ENCODE assay signal across 1 cellular context in the genomic region with DNA sequence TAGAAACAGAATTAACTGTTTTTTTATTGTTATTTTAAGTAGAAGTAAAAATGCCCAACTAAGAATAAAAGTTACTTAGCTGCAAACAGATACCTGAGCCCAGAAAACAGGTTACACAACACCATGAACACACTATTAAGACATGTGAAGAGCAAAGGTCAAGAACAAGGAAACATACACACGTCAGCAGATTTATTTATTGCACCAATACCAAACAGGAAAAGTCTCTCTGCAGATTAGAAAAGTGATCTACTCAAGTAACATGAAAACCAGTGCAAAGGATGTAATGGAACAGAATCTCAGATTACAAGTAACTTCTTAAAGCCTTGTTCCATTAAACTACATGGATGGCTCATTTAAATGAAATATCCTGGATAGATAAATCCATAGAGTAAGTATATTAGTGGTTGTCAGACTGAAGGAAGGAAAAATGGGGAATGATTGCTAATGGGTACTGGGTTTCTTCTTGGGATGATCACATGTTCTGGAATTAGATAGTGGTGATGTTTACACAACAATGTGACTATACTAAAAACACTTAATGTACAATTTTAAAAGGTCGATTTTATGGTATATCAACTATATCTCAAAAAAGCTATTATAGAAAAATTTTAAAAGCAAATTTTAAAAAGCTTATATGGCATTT.
A peak's percentile ranks its signal among the peaks of the same experiment; 100 is the strongest.
TF ChIP-seq lines count a peak whose summit lies in the region.

No MANE protein-coding gene starts in this region.

TF ChIP-seq in HepG2, 621 proteins besides CTCF, POLR2A, EP300 and RAD21 (continued from another document and continues in another):
- peak; percentile 57; the same call in 1 of the 2 replicates for TF ChIP-seq AHDC1 (CRISPR knock-in tag; IDR thresholded peaks at IDR 0.05; ENCODE audit: borderline replicate concordance)
- TF ChIP-seq, protein P1, sequence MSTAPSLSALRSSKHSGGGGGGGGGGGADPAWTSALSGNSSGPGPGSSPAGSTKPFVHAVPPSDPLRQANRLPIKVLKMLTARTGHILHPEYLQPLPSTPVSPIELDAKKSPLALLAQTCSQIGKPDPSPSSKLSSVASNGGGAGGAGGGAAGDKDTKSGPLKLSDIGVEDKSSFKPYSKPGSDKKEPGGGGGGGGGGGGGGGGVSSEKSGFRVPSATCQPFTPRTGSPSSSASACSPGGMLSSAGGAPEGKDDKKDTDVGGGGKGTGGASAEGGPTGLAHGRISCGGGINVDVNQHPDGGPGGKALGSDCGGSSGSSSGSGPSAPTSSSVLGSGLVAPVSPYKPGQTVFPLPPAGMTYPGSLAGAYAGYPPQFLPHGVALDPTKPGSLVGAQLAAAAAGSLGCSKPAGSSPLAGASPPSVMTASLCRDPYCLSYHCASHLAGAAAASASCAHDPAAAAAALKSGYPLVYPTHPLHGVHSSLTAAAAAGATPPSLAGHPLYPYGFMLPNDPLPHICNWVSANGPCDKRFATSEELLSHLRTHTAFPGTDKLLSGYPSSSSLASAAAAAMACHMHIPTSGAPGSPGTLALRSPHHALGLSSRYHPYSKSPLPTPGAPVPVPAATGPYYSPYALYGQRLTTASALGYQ (CRISPR knock-in tag; IDR thresholded peaks at IDR 0.05) = no peak
- TF ChIP-seq KMT2B (CRISPR knock-in tag; IDR thresholded peaks at IDR 0.05) = no peak
- no peak for TF ChIP-seq FOXK2 (IDR thresholded peaks at IDR 0.05)
- peak; percentile 56; the same call in 1 of the 2 replicates for TF ChIP-seq HMG20A (CRISPR knock-in tag; IDR thresholded peaks at IDR 0.05; ENCODE audit: borderline replicate concordance)
- no peak for TF ChIP-seq SRSF4 (IDR thresholded peaks at IDR 0.05; ENCODE audit: low read depth, low read length, poor library complexity, severe bottlenecking)
- TF ChIP-seq NR2F1 (CRISPR knock-in tag; IDR thresholded peaks at IDR 0.05) = peak; percentile 54 to 60; a peak in 2 of 4 replicates
- TF ChIP-seq, protein P2, sequence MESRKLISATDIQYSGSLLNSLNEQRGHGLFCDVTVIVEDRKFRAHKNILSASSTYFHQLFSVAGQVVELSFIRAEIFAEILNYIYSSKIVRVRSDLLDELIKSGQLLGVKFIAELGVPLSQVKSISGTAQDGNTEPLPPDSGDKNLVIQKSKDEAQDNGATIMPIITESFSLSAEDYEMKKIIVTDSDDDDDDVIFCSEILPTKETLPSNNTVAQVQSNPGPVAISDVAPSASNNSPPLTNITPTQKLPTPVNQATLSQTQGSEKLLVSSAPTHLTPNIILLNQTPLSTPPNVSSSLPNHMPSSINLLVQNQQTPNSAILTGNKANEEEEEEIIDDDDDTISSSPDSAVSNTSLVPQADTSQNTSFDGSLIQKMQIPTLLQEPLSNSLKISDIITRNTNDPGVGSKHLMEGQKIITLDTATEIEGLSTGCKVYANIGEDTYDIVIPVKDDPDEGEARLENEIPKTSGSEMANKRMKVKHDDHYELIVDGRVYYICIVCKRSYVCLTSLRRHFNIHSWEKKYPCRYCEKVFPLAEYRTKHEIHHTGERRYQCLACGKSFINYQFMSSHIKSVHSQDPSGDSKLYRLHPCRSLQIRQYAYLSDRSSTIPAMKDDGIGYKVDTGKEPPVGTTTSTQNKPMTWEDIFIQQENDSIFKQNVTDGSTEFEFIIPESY (CRISPR knock-in tag; IDR thresholded peaks at IDR 0.05) = no peak
- no peak for TF ChIP-seq HMGA1 (CRISPR knock-in tag; conservative IDR thresholded peaks at IDR 0.05)
- TF ChIP-seq THAP7 (CRISPR knock-in tag; IDR thresholded peaks at IDR 0.05) = no peak
- TF ChIP-seq GATAD2A (CRISPR knock-in tag; IDR thresholded peaks at IDR 0.05) = peak; percentile 79
- no peak for TF ChIP-seq ZNF839 (CRISPR knock-in tag; IDR thresholded peaks at IDR 0.05; ENCODE audit: borderline replicate concordance)
- no peak for TF ChIP-seq ZNF234 (CRISPR knock-in tag; conservative IDR thresholded peaks at IDR 0.05)
- TF ChIP-seq, protein P3, sequence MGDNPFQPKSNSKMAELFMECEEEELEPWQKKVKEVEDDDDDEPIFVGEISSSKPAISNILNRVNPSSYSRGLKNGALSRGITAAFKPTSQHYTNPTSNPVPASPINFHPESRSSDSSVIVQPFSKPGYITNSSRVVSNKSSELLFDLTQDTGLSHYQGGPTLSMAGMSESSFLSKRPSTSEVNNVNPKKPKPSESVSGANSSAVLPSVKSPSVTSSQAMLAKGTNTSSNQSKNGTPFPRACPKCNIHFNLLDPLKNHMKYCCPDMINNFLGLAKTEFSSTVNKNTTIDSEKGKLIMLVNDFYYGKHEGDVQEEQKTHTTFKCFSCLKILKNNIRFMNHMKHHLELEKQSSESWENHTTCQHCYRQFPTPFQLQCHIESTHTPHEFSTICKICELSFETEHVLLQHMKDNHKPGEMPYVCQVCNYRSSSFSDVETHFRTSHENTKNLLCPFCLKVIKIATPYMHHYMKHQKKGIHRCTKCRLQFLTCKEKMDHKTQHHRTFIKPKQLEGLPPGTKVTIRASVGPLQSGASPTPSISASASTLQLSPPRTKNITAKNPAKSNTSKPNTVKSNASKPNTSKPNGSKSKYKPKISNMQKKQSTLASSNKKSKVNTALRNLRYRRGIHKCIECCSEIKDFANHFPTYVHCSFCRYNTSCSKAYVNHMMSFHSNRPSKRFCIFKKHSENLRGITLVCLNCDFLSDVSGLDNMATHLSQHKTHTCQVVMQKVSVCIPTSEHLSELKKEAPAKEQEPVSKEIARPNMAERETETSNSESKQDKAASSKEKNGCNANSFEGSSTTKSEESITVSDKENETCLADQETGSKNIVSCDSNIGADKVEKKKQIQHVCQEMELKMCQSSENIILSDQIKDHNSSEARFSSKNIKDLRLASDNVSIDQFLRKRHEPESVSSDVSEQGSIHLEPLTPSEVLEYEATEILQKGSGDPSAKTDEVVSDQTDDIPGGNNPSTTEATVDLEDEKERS (CRISPR knock-in tag; IDR thresholded peaks at IDR 0.05) = no peak
- TF ChIP-seq SOX13 (IDR thresholded peaks at IDR 0.05) = no peak
- TF ChIP-seq SOX13 (CRISPR knock-in tag; conservative IDR thresholded peaks at IDR 0.05 in 1 of 2, IDR thresholded peaks at IDR 0.05 in 1 of 2) = peak in 1 of 2 experiments; percentile 51; a peak in 1 of 4 replicates
- TF ChIP-seq NR0B2 (CRISPR knock-in tag; IDR thresholded peaks at IDR 0.05) = no peak
- TF ChIP-seq NONO (IDR thresholded peaks at IDR 0.05) = no peak
- no peak for TF ChIP-seq NONO (CRISPR knock-in tag; conservative IDR thresholded peaks at IDR 0.05)
- no peak for TF ChIP-seq ASH2L (IDR thresholded peaks at IDR 0.05; ENCODE audit: insufficient read length, low read depth, low read length)
- peak; percentile 98 for TF ChIP-seq MAFF (IDR thresholded peaks at IDR 0.05; ENCODE audit: low read depth, low read length)
- no peak for TF ChIP-seq TFE3 (CRISPR knock-in tag; IDR thresholded peaks at IDR 0.05)
- no peak for TF ChIP-seq MIER3 (CRISPR knock-in tag; IDR thresholded peaks at IDR 0.05; ENCODE audit: borderline replicate concordance)
- TF ChIP-seq TP53 (CRISPR knock-in tag; conservative IDR thresholded peaks at IDR 0.05) = no peak
- TF ChIP-seq ZNF644 (CRISPR knock-in tag; IDR thresholded peaks at IDR 0.05; ENCODE audit: low read depth) = no peak
- TF ChIP-seq TGIF2 (CRISPR knock-in tag; IDR thresholded peaks at IDR 0.05) = no peak
- TF ChIP-seq HNRNPLL (IDR thresholded peaks at IDR 0.05; ENCODE audit: low read depth, low read length, poor library complexity, severe bottlenecking) = no peak
- no peak for TF ChIP-seq TERF1 (CRISPR knock-in tag; IDR thresholded peaks at IDR 0.05)
- 0 out of 2 replicates have a peak, but pooled peaks have one; percentile 31 for TF ChIP-seq SSRP1 (CRISPR knock-in tag; IDR thresholded peaks at IDR 0.05)
- TF ChIP-seq TOPORS (CRISPR knock-in tag; IDR thresholded peaks at IDR 0.05) = no peak
- no peak for TF ChIP-seq GTF2F1 (IDR thresholded peaks at IDR 0.05; ENCODE audit: low read length)
- TF ChIP-seq, protein P4, sequence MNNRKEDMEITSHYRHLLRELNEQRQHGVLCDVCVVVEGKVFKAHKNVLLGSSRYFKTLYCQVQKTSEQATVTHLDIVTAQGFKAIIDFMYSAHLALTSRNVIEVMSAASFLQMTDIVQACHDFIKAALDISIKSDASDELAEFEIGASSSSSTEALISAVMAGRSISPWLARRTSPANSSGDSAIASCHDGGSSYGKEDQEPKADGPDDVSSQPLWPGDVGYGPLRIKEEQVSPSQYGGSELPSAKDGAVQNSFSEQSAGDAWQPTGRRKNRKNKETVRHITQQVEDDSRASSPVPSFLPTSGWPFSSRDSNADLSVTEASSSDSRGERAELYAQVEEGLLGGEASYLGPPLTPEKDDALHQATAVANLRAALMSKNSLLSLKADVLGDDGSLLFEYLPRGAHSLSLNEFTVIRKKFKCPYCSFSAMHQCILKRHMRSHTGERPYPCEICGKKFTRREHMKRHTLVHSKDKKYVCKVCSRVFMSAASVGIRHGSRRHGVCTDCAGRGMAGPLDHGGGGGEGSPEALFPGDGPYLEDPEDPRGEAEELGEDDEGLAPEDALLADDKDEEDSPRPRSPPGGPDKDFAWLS (CRISPR knock-in tag; IDR thresholded peaks at IDR 0.05; ENCODE audit: borderline replicate concordance) = no peak
- TF ChIP-seq, protein P5, sequence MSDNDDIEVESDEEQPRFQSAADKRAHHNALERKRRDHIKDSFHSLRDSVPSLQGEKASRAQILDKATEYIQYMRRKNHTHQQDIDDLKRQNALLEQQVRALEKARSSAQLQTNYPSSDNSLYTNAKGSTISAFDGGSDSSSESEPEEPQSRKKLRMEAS (IDR thresholded peaks at IDR 0.05) = 0 out of 2 replicates have a peak, but pooled peaks have one; percentile 20
- TF ChIP-seq, protein P6, sequence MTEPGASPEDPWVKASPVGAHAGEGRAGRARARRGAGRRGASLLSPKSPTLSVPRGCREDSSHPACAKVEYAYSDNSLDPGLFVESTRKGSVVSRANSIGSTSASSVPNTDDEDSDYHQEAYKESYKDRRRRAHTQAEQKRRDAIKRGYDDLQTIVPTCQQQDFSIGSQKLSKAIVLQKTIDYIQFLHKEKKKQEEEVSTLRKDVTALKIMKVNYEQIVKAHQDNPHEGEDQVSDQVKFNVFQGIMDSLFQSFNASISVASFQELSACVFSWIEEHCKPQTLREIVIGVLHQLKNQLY (CRISPR knock-in tag; IDR thresholded peaks at IDR 0.05) = peak; percentile 77
